In genomic region chr19:45114116-45114515, GRCh38 we compare ENCODE assay signal across 21 cellular contexts. TPM values are rescaled to one million over a fixed set of nuclear protein-coding genes. Genes with fewer than 3 reads are reported as not detected.
DNase-seq lines count a peak whose midpoint lies in the region; ATAC-seq and TF ChIP-seq lines count a peak whose summit lies in the region.
"Had no signal": no experiment of that assay in that cellular context is flagged by ENCODE, and none has a peak within 500 bp of the region (broad histone marks: within the 10 kb centered on the region; RNA-seq: fewer than 3 reads in every experiment).

No MANE protein-coding gene starts in this region.

- CTCF ChIA-PET in Caco-2 (lab: Charles Lee): no interaction called here

- H3K4me1 ChIP-seq in Caco-2: peaks cover 24% of the 10 kb centered on the region
- peaks cover 49 to 56% of the 10 kb centered on the region in 2 donors for H3K4me1 ChIP-seq in mucosa of rectum (ENCODE audit: control insufficient read depth in 2 of 2, insufficient read depth in 2 of 2, low read length in 2 of 2)

- H3K27me3 ChIP-seq in Caco-2 (replicated peaks; ENCODE audit: control insufficient read depth, insufficient read depth, low read length) (no peaks in the 10 kb centered on the region), mucosa of rectum (ENCODE audit: control insufficient read depth in 2 of 2, insufficient read depth in 2 of 2, low read length in 2 of 2) (no peaks in the 10 kb centered on the region)
- H3K27me3 ChIP-seq: breast epithelium, SJCRH30 had no signal

- DNase-seq in Caco-2: no peak
- peak; percentile 95 for DNase-seq in NCI-H69 (lab: John Stamatoyannopoulos, UW)
- no peak for DNase-seq in NCI-H1048 (lab: John Stamatoyannopoulos, UW)
- no peak for DNase-seq in SW 1271 (lab: John Stamatoyannopoulos, UW)
- DNase-seq: activated CD4-positive, CD25-positive, alpha-beta regulatory T cell treated with anti-CD3 and anti-CD28 coated beads, Interleukin-2, amount 50 U/mL, for 72 hours; GF-D8; midbrain; NCI-H1694 treated with DMSO at 0.1 percent for 48 hours; NCI-H524; occipital lobe; SJCRH30; T-helper 9 cell had no signal

- H3K9ac ChIP-seq in mucosa of rectum (ENCODE audit: low read depth in 1 of 2, low read length in 2 of 2): peak overlapping the region; percentile 21 to 58

- no TSS peak for BruUV-seq in Caco-2 (replicated peaks; lab: Mats Ljungman, UMichigan)

- H3K27ac Mint-ChIP-seq in Caco-2 (ENCODE audit: unreplicated experiment): peak overlapping the region; percentile 45
- H3K27ac Mint-ChIP-seq: stimulated activated naive CD8-positive, alpha-beta T cell treated with anti-CD3 and anti-CD28 coated beads, Interleukin-15, Interleukin-2, amounts not matched to agents 100 ng/mL and 50 ng/mL, for 24 hours had no signal

- H3K9me3 ChIP-seq in Caco-2 (no peaks in the 10 kb centered on the region), mucosa of rectum (ENCODE audit: control insufficient read depth in 2 of 2, low read length in 2 of 2) (no peaks in the 10 kb centered on the region)
- H3K9me3 ChIP-seq: breast epithelium, SJCRH30 had no signal

- ATAC-seq in GM21367 (IDR thresholded peaks at IDR 0.05; ENCODE audit: unreplicated experiment) (no peak), HG02678 (IDR thresholded peaks at IDR 0.05; ENCODE audit: unreplicated experiment) (no peak)
- ATAC-seq: right cardiac atrium had no signal

- no peak overlapping the region for H3K4me3 ChIP-seq in Caco-2 (ENCODE audit: low read depth, low read length)
- no peak overlapping the region for H3K4me3 ChIP-seq in mucosa of rectum (ENCODE audit: low read length in 2 of 2)
- H3K4me3 ChIP-seq: breast epithelium, SJCRH30 had no signal

- H3K9me3 Mint-ChIP-seq in Caco-2 (ENCODE audit: unreplicated experiment): no peaks in the 10 kb centered on the region
- H3K9me3 Mint-ChIP-seq: dendritic cell treated with granulocyte-macrophage colony-stimulating factor and Interleukin-4, amounts not matched to agents 40 ng/mL and 50 ng/mL, for 4 days; stimulated activated naive CD8-positive, alpha-beta T cell treated with anti-CD3 and anti-CD28 coated beads, Interleukin-15, Interleukin-2, amounts not matched to agents 100 ng/mL and 50 ng/mL, for 24 hours had no signal

- TF ChIP-seq CTCF in 22Rv1 (IDR thresholded peaks at IDR 0.05) (no peak), Caco-2 (IDR thresholded peaks at IDR 0.05; ENCODE audit: insufficient read depth in 1 of 2, low read depth in 1 of 2, low read length in 1 of 2, severe bottlenecking in 1 of 2, unreplicated experiment in 1 of 2) (no peak)

- peaks cover 20% of the 10 kb centered on the region for H3K4me1 Mint-ChIP-seq in Caco-2 (ENCODE audit: low read depth, unreplicated experiment)

- no peaks in the 10 kb centered on the region for H3K36me3 ChIP-seq in Caco-2 (ENCODE audit: control insufficient read depth, insufficient read depth, low read length)
- H3K36me3 ChIP-seq in mucosa of rectum (ENCODE audit: control insufficient read depth in 2 of 2, insufficient read depth in 2 of 2, low read length in 2 of 2): no peaks in the 10 kb centered on the region
- H3K36me3 ChIP-seq: breast epithelium, SJCRH30 had no signal

- intact Hi-C loops in Caco-2 (cut with micrococcal nuclease; ENCODE audit: unreplicated experiment): no loop called here

- no peak overlapping the region for H3K4me3 Mint-ChIP-seq in Caco-2 (ENCODE audit: unreplicated experiment)
- H3K4me3 Mint-ChIP-seq: dendritic cell treated with granulocyte-macrophage colony-stimulating factor and Interleukin-4, amounts not matched to agents 40 ng/mL and 50 ng/mL, for 4 days; stimulated activated naive CD8-positive, alpha-beta T cell treated with anti-CD3 and anti-CD28 coated beads, Interleukin-15, Interleukin-2, amounts not matched to agents 100 ng/mL and 50 ng/mL, for 24 hours had no signal

- H3K27me3 Mint-ChIP-seq in Caco-2 (ENCODE audit: insufficient read depth, unreplicated experiment): no peaks in the 10 kb centered on the region
- H3K27me3 Mint-ChIP-seq: stimulated activated naive CD8-positive, alpha-beta T cell treated with anti-CD3 and anti-CD28 coated beads, Interleukin-15, Interleukin-2, amounts not matched to agents 100 ng/mL and 50 ng/mL, for 24 hours had no signal

- peaks cover 11% of the 10 kb centered on the region for H3K36me3 Mint-ChIP-seq in Caco-2 (ENCODE audit: insufficient read depth, unreplicated experiment)

- H3K27ac ChIP-seq in 22Rv1 (peak overlapping the region; percentile 82), mucosa of rectum (ENCODE audit: low read depth in 2 of 2, low read length in 2 of 2) (peak overlapping the region; percentile 29 to 59)
- H3K27ac ChIP-seq: epithelial cell of prostate, SJCRH30 had no signal

- POLR2A ChIA-PET in Caco-2 (lab: Charles Lee): interaction anchor here (0.8 to 1.4 kb wide), 2 partner anchors 21 to 23 kb away, joined by 3 to 4 read pairs; partner anchors contain the start of gene PPP1R37

RNA-seq across cellular contexts. Expression of gene PPP1R37, which starts 21.1 kb away (rescaled TPM):
- 42.1 and 47.7 TPM in 2 replicates for total RNA-seq in Caco-2 (2022)

RNA-seq across cellular contexts. Expression of gene GEMIN7, which starts 35.1 kb away (rescaled TPM):
- 45.8 and 49.3 TPM in 2 replicates for total RNA-seq in Caco-2 (2022)

RNA-seq across cellular contexts. Expression of gene ZNF296, which starts 37.8 kb away (rescaled TPM):
- total RNA-seq in Caco-2 (2022): 8.4 and 9.4 TPM in 2 replicates
- total RNA-seq: occipital lobe, SJCRH30 had no signal

RNA-seq across cellular contexts. Expression of gene NKPD1, which starts 46.7 kb away (rescaled TPM):
- 2.4 and 2.9 TPM in 2 replicates for total RNA-seq in Caco-2 (2022)
- total RNA-seq: SJCRH30 had no signal
